Comparison of ENCODE assay signal across 13 cellular contexts in genomic region chr16:89502319-89502843, GRCh38. TPM values are rescaled to one million over a fixed set of nuclear protein-coding genes. Genes with fewer than 3 reads are reported as not detected.
DNase-seq lines count a peak whose midpoint lies in the region; ATAC-seq, FAIRE-seq and TF ChIP-seq lines count a peak whose summit lies in the region.
"Had no signal": no experiment of that assay in that cellular context is flagged by ENCODE, and none has a peak within 500 bp of the region (broad histone marks: within the 10 kb centered on the region; RNA-seq: fewer than 3 reads in every experiment).

No MANE protein-coding gene starts in this region.

- H3K4me3 ChIP-seq in pancreas = no peak overlapping the region

- peaks cover 0 to 16% (median 7%) of the 10 kb centered on the region in 3 donors for H3K4me1 ChIP-seq in pancreas

- CTCF ChIA-PET in RWPE1 (lab: Yijun Ruan, JAX) = no interaction called here

- TF ChIP-seq CTCF in RWPE1 (conservative IDR thresholded peaks at IDR 0.05; ENCODE audit: low read depth) (no peak), pancreas (IDR thresholded peaks at IDR 0.05) (no peak)

- H3K27me3 ChIP-seq in pancreas = no peaks in the 10 kb centered on the region

- intact Hi-C loops in pancreas (cut with DNase I) = loop anchor here in 2 of 3 donors (5.0 to 10.0 kb wide), 2 partner anchors 165 to 168 kb away; no protein-coding TSS in a partner anchor

- no peaks in the 10 kb centered on the region for H3K36me3 ChIP-seq in pancreas

- H3K27ac ChIP-seq in RWPE1 (peak overlapping the region; percentile 80), pancreas (peak overlapping the region; percentile 54 to 82 (median 68))
- H3K27ac ChIP-seq: KMS-11 had no signal

- POLR2A ChIA-PET in RWPE1 (lab: Yijun Ruan, JAX; ENCODE audit: low non-redundant PET) = interaction anchor here (0.5 kb wide), 1 partner anchor 181 kb away, joined by 6 read pairs; no protein-coding TSS in a partner anchor

- H3K9me3 ChIP-seq in pancreas = no peaks in the 10 kb centered on the region

- peak; percentile 27 for DNase-seq in ELR (ENCODE audit: low read depth)
- DNase-seq in RWPE1 (ENCODE audit: low spot score) = peak; percentile 72
- peak; percentile 46 for DNase-seq in glomerular visceral epithelial cell (ENCODE audit: extremely low spot score)
- peak; percentile 74 to 90 (median 85) for DNase-seq in pancreas
- DNase-seq in mesenteric fat pad (ENCODE audit: low spot score) = no peak
- DNase-seq: CD8-positive, alpha-beta T cell; NCI-H345; T-helper 2 cell had no signal

- ATAC-seq in pancreas = peak; percentile 80 to 84 (median 82)
- no peak for ATAC-seq in HG03439 (IDR thresholded peaks at IDR 0.05; ENCODE audit: unreplicated experiment)
- no peak for ATAC-seq in GM18520 (IDR thresholded peaks at IDR 0.05; ENCODE audit: unreplicated experiment)
- ATAC-seq in HG03108 (IDR thresholded peaks at IDR 0.05; ENCODE audit: unreplicated experiment) = no peak
- ATAC-seq: CD8-positive, alpha-beta T cell had no signal

- FAIRE-seq in pancreas (lab: Jason Lieb, UNC) = no peak
- FAIRE-seq: islet of Langerhans had no signal

- WGBS in pancreas, 2 donors = 6 to 13% methylated on average over 16 of the region's 16 CpGs

RNA-seq across cellular contexts. Expression of gene SPG7, which starts 5.8 kb away (rescaled TPM):
- total RNA-seq in pancreas (10 to 100 TPM; 25.7 to 56.2 (median 44.5) TPM), mesenteric fat pad (90.0 TPM)
- polyA plus RNA-seq in pancreas = 100 to 1,000 TPM; 164 to 212 TPM

RNA-seq across cellular contexts. Expression of gene ANKRD11, which starts 12.0 kb away (rescaled TPM):
- total RNA-seq in pancreas (10 to 100 TPM; 43.9 to 74.0 (median 44.9) TPM), mesenteric fat pad (120 TPM)
- 10 to 100 TPM; 47.0 to 74.0 TPM for polyA plus RNA-seq in pancreas

RNA-seq across cellular contexts. Expression of gene RPL13, which starts 58.1 kb away (rescaled TPM):
- total RNA-seq in pancreas (1,000 to 10,000 TPM; 1,297 to 2,529 (median 1,763) TPM), mesenteric fat pad (1,718 TPM)
- 1,000 to 10,000 TPM; 3,226 to 6,500 TPM for polyA plus RNA-seq in pancreas

Comparison
In these comparisons a context has a peak if more than half of its experiments do, and no peak if none do; other contexts are left out.
1. ATAC-seq: peak in pancreas (4 of 4); none in HG03439 (single experiment), GM18520 (single experiment) and HG03108 (single experiment).